ENCODE assay signal across 2 cellular contexts in the genomic region with DNA sequence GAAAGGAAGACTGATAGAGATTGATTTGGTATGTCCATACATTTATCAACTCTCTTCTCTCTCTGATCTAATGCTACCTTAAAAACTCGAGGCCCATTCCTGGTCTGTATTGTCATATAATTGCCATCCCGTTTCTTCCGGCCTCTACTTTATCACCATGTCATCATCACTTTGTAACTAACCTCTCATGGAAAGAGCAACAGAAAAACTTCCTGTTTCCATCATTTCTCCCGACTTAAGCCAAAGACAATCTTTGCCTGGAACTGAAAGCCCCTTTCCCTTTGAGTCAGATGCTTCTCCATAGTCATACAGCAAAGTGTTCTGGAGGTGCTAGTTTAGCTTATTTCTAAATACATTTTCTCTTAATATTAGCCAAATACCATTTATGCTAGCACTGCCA.
TF ChIP-seq lines count a peak whose summit lies in the region.

No MANE protein-coding gene starts in this region.

TF ChIP-seq in K562, 482 proteins besides CTCF, POLR2A, EP300 and RAD21:
- TF ChIP-seq RBM25 (IDR thresholded peaks at IDR 0.05; ENCODE audit: low read depth, low read length, severe bottlenecking), result no peak
- no peak for TF ChIP-seq NFATC3 (IDR thresholded peaks at IDR 0.05)
- no peak for TF ChIP-seq LCOR (CRISPR knock-in tag; IDR thresholded peaks at IDR 0.05)
- TF ChIP-seq EGR1 (conservative IDR thresholded peaks at IDR 0.05), result no peak
- no peak for TF ChIP-seq CHD4 (IDR thresholded peaks at IDR 0.05; ENCODE audit: insufficient read depth, insufficient replicate concordance, low read depth, low read length, poor library complexity, severe bottlenecking)
TF ChIP-seq in K562: peak in this region for 0.

TF ChIP-seq in endothelial cell of umbilical vein, 7 proteins besides CTCF, POLR2A, EP300 and RAD21:
- TF ChIP-seq JUN (IDR thresholded peaks at IDR 0.05; ENCODE audit: borderline replicate concordance, insufficient read depth, insufficient read length, low read depth) (no peak), FOS (IDR thresholded peaks at IDR 0.05; ENCODE audit: borderline replicate concordance, insufficient read depth, low read length) (no peak), EZH2 (IDR thresholded peaks at IDR 0.05; ENCODE audit: borderline replicate concordance, low read depth, low read length, severe bottlenecking) (no peak), MYC (IDR thresholded peaks at IDR 0.05; ENCODE audit: low read depth, low read length) (no peak), GATA2 (IDR thresholded peaks at IDR 0.05; ENCODE audit: insufficient read depth, insufficient read length, low read depth, low read length) (no peak), POLR2AphosphoS5 (IDR thresholded peaks at IDR 0.05; ENCODE audit: insufficient read depth, low read depth, low read length) (no peak)
- TF ChIP-seq, protein P1, sequence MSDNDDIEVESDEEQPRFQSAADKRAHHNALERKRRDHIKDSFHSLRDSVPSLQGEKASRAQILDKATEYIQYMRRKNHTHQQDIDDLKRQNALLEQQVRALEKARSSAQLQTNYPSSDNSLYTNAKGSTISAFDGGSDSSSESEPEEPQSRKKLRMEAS (IDR thresholded peaks at IDR 0.05; ENCODE audit: insufficient read depth, insufficient read length), result no peak
